Comparison of ENCODE assay signal across 24 cellular contexts in the genomic region with DNA sequence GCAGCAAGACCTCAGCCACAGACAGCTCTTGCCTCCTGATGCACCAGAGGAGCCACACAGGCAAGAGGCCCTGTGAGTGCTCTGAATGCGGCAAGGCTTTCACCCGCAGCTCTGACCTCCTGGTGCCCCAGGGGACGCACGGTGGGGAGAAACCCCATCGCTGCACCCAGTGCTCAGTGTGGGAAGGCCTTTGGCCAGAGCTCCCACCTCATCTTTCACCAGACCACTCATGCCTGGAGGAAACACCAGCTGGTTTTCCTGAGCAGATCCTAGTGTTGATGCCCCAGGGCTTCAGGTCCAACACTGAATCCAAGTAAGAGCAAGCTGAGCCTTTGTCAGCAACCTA.
"Had no signal": no experiment of that assay in that cellular context is flagged by ENCODE, and none has a peak within 500 bp of the region (broad histone marks: within the 10 kb centered on the region; RNA-seq: fewer than 3 reads in every experiment).

No MANE protein-coding gene starts in this region.

- H3K36me3 ChIP-seq: esophagus squamous epithelium, neutrophil, right atrium auricular region, thyroid gland, vagina had no signal

- DNase-seq: cortex of kidney; effector memory CD8-positive, alpha-beta T cell; erythroblast; esophagus squamous epithelium; foreskin melanocyte; kidney; natural killer cell; stimulated activated CD4-positive, alpha-beta T cell treated with anti-CD3 and anti-CD28 coated beads, Interleukin-12 subunit alpha, Interleukin-12 subunit beta, amount 100 ng/mL, for 4 hours; stimulated activated CD4-positive, alpha-beta T cell treated with anti-CD3 and anti-CD28 coated beads, Interleukin-1b, Interleukin-23, amount 100 ng/mL, for 48 hours; stimulated activated CD4-positive, alpha-beta T cell treated with anti-CD3 and anti-CD28 coated beads, Interleukin-4, amount 100 ng/mL, for 1 hour; stimulated activated CD8-positive, alpha-beta memory T cell treated with anti-CD3 and anti-CD28 coated beads, Interleukin-4, amount 100 ng/mL, for 48 hours; stimulated activated naive CD4-positive, alpha-beta T cell; stimulated activated naive CD8-positive, alpha-beta T cell treated with anti-CD3 and anti-CD28 coated beads, Interleukin-15, amount 100 ng/mL, for 72 hours; thyroid gland; trophoblast cell had no signal

- H3K4me1 ChIP-seq: esophagus squamous epithelium, parathyroid adenoma, right atrium auricular region, thyroid gland, vagina had no signal

- H3K4me3 ChIP-seq: esophagus squamous epithelium, lung, right atrium auricular region, smooth muscle cell, thyroid gland, vagina had no signal

- H3K27ac ChIP-seq: esophagus squamous epithelium, neutrophil, parathyroid adenoma, right atrium auricular region, thyroid gland, vagina had no signal

- ATAC-seq: effector memory CD8-positive, alpha-beta T cell; left lobe of liver; sciatic nerve; stimulated activated naive CD8-positive, alpha-beta T cell treated with anti-CD3 and anti-CD28 coated beads, Interleukin-15, amount 100 ng/mL, for 72 hours had no signal

- H3K9me3 ChIP-seq: neutrophil, right atrium auricular region, thyroid gland, vagina had no signal

- H3K4me2 ChIP-seq: smooth muscle cell had no signal

- H3K27me3 ChIP-seq: esophagus squamous epithelium, right atrium auricular region, thyroid gland, vagina had no signal

- H3K9ac ChIP-seq: parathyroid adenoma had no signal

- H2AFZ ChIP-seq: parathyroid adenoma had no signal

- FAIRE-seq: endometrium, kidney had no signal

- H3K79me2 ChIP-seq: parathyroid adenoma had no signal
